In genomic region chr4:52862605-52863236, GRCh38 we compare ENCODE assay signal across 9 cellular contexts. TPM values are rescaled to one million over a fixed set of nuclear protein-coding genes. Genes with fewer than 3 reads are reported as not detected.
DNase-seq lines count a peak whose midpoint lies in the region; ATAC-seq and TF ChIP-seq lines count a peak whose summit lies in the region.
"Had no signal": no experiment of that assay in that cellular context is flagged by ENCODE, and none has a peak within 500 bp of the region (broad histone marks: within the 10 kb centered on the region; RNA-seq: fewer than 3 reads in every experiment).

No MANE protein-coding gene starts in this region.

- in situ Hi-C loops in brain microvascular endothelial cell (cut with HindIII; ENCODE audit: low pct_ligation_motif_present, low sequenced_read_pairs), result no loop called here

- H3K23ac ChIP-seq in mesendoderm (ENCODE audit: low read length), result peak overlapping the region; percentile 90

- H3K27me3 ChIP-seq in heart right ventricle, result peaks cover 0 to 31% (median 0%) of the 10 kb centered on the region in 7 donors
- peaks cover 8% of the 10 kb centered on the region for H3K27me3 ChIP-seq in brain microvascular endothelial cell (replicated peaks)
- no peaks in the 10 kb centered on the region for H3K27me3 ChIP-seq in mesendoderm (ENCODE audit: insufficient read depth, low read length, poor library complexity)
- H3K27me3 ChIP-seq in aorta (ENCODE audit: control insufficient read depth in 1 of 2, insufficient read depth in 2 of 2, low read length in 1 of 2), result no peaks in the 10 kb centered on the region

- peak overlapping the region; percentile 21 for H3K18ac ChIP-seq in mesendoderm (ENCODE audit: low read length)

- H3K27ac ChIP-seq in heart right ventricle (peak overlapping the region in 9 of 10 donors; percentile 24 to 90 (median 77)), brain microvascular endothelial cell (no peak overlapping the region), mesendoderm (ENCODE audit: low read depth, low read length) (peak overlapping the region; percentile 57), aorta (ENCODE audit: low read depth in 1 of 2, low read length in 2 of 2) (peak overlapping the region; percentile 11 to 70)

- H3K9me3 ChIP-seq in heart right ventricle, result peaks cover 0 to 10% (median 5%) of the 10 kb centered on the region in 11 donors
- H3K9me3 ChIP-seq in aorta (ENCODE audit: control insufficient read depth, low read length), result no peaks in the 10 kb centered on the region
- H3K9me3 ChIP-seq: mucosa of descending colon had no signal

- H3K56ac ChIP-seq in mesendoderm (ENCODE audit: low read length), result peak overlapping the region; percentile 100

- H2AK5ac ChIP-seq in mesendoderm (ENCODE audit: low read length), result peak overlapping the region; percentile 18

- WGBS in heart right ventricle, 2 donors, result 2 to 7% methylated on average over 27 to 28 of the region's 28 CpGs
- no CpG with 5 or more reads among the region's 28 CpGs for WGBS in mesendoderm (ENCODE audit: extremely low coverage, insufficient coverage, low lambda C conversion rate)
- 0 to 2% methylated on average over 25 to 28 of the region's 28 CpGs for WGBS in aorta, 2 donors

- no peak overlapping the region for H4K5ac ChIP-seq in mesendoderm (ENCODE audit: low read length)

- H2BK15ac ChIP-seq in mesendoderm (replicated peaks; ENCODE audit: low read depth), result no peak overlapping the region

- peak overlapping the region; percentile 84 for H3K4me2 ChIP-seq in mesendoderm (ENCODE audit: low read length)

- peak overlapping the region; percentile 88 for H2BK5ac ChIP-seq in mesendoderm (ENCODE audit: low read length)

- peaks cover 29% of the 10 kb centered on the region for H3K79me2 ChIP-seq in mesendoderm (ENCODE audit: control insufficient read depth, insufficient read depth, low read length)

- H3K36me3 ChIP-seq in heart right ventricle (peaks cover 0 to 21% (median 3%) of the 10 kb centered on the region in 9 donors), brain microvascular endothelial cell (replicated peaks) (no peaks in the 10 kb centered on the region), mesendoderm (ENCODE audit: control insufficient read depth, insufficient read depth, low read length) (peaks cover 11% of the 10 kb centered on the region), aorta (ENCODE audit: control insufficient read depth in 1 of 2, insufficient read depth in 2 of 2, low read length in 1 of 2) (peaks cover 0 to 5% of the 10 kb centered on the region in 2 donors)

- intact Hi-C loops in heart right ventricle (cut with DNase I) (loop anchor here in 9 of 10 donors (5.0 to 10.0 kb wide), 7 partner anchors 92 to 318 kb away; partner anchors contain the start of gene USP46 (in 2 of the 9)), cardiac septum (cut with DNase I) (loop anchor here (2.0 kb wide), 2 partner anchors 112 to 150 kb away; partner anchors contain the start of gene ERVMER34-1), aorta (cut with DNase I) (loop anchor here (5.0 to 10.0 kb wide), 5 partner anchors 120 to 1372 kb away; partner anchors contain the start of gene USP46 (in 1 of the 2))

- no peak for TF ChIP-seq CTCF in heart right ventricle (IDR thresholded peaks at IDR 0.05)
- TF ChIP-seq CTCF in brain microvascular endothelial cell (IDR thresholded peaks at IDR 0.05; ENCODE audit: low read depth, low read length, missing control alignments), result no peak

- no peak overlapping the region for H2BK120ac ChIP-seq in mesendoderm (ENCODE audit: low read depth, low read length)

- peak overlapping the region; percentile 45 to 90 (median 70) for H3K4me3 ChIP-seq in heart right ventricle
- peak overlapping the region; percentile 49 for H3K4me3 ChIP-seq in brain microvascular endothelial cell (ENCODE audit: low read depth, low read length)
- H3K4me3 ChIP-seq in mesendoderm (ENCODE audit: low read length), result peak overlapping the region; percentile 92
- H3K4me3 ChIP-seq in aorta (ENCODE audit: low read length in 2 of 2), result peak overlapping the region; percentile 12 to 71

- peak overlapping the region; percentile 41 for H3K4ac ChIP-seq in mesendoderm (ENCODE audit: low read depth, low read length)

- no peak overlapping the region for H4K8ac ChIP-seq in mesendoderm (ENCODE audit: low read depth, low read length)

- DNase-seq in heart right ventricle (no peak), cardiac septum (ENCODE audit: low spot score) (no peak), brain microvascular endothelial cell (no peak), mesendoderm (peak; percentile 29), aorta (peak in 1 of 2 donors; percentile 47), Kasumi-1 (lab: John Stamatoyannopoulos, UW) (no peak)
- DNase-seq in activated CD8-positive, alpha-beta memory T cell treated with anti-CD3 and anti-CD28 coated beads for 24 hours, result no peak

- H3K4me1 ChIP-seq in heart right ventricle (peaks cover 2 to 63% (median 34%) of the 10 kb centered on the region in 9 donors), mesendoderm (ENCODE audit: control insufficient read depth, low read depth, low read length) (peaks cover 7% of the 10 kb centered on the region), aorta (ENCODE audit: control insufficient read depth in 1 of 2, insufficient read depth in 2 of 2, low read length in 2 of 2) (peaks cover 0 to 9% of the 10 kb centered on the region in 2 donors)

- H3K79me1 ChIP-seq in mesendoderm (ENCODE audit: low read length), result peaks cover 15% of the 10 kb centered on the region

- peak overlapping the region; percentile 99 for H3K9ac ChIP-seq in mesendoderm (ENCODE audit: low read length)

- peak in 7 of 8 donors; percentile 1 to 53 (median 12) for ATAC-seq in heart right ventricle
- no peak for ATAC-seq in aorta (ENCODE audit: low FRiP score)
- no peak for ATAC-seq in GM18511 (IDR thresholded peaks at IDR 0.05; ENCODE audit: unreplicated experiment)

RNA-seq across cellular contexts. Expression of gene RASL11B, which starts 0.6 kb away (rescaled TPM):
- 10 to 100 TPM in 1 of 10 donors, 1 to 10 TPM in 9; 1.2 to 16.5 (median 6.1) TPM for total RNA-seq in heart right ventricle
- 1 to 10 TPM; 3.4 to 5.0 TPM for polyA plus RNA-seq in heart right ventricle
- total RNA-seq in cardiac septum, result 23.8 TPM
- 35.4 TPM for polyA plus RNA-seq in mesendoderm (2013, experiment 1 of 2)
- polyA plus RNA-seq in mesendoderm (2013, experiment 2 of 2), result 35.7 TPM
- 1 to 10 TPM; 5.6 to 5.7 TPM for total RNA-seq in aorta
- polyA plus RNA-seq in aorta, result 10 to 100 TPM in 1 of 2 donors, 1 to 10 TPM in 1; 4.8 to 12.3 TPM

Comparison
In these comparisons a context has a peak if more than half of its experiments do, and no peak if none do; other contexts are left out.
1. ATAC-seq: peak in heart right ventricle (7 of 8); none in aorta (single experiment) and GM18511 (single experiment).
2. H3K4me3 ChIP-seq: peak in every context shown above with its lines; median percentile 92 in mesendoderm; 70 in heart right ventricle; 49 in brain microvascular endothelial cell; 42 in aorta.